Comparison of ENCODE assay signal across 8 cellular contexts in genomic region chr12:8188088-8188487, GRCh38. TPM values are rescaled to one million over a fixed set of nuclear protein-coding genes. Genes with fewer than 3 reads are reported as not detected.
"Had no signal": no experiment of that assay in that cellular context is flagged by ENCODE, and none has a peak within 500 bp of the region (broad histone marks: within the 10 kb centered on the region; RNA-seq: fewer than 3 reads in every experiment).

No MANE protein-coding gene starts in this region.

RNA-seq across cellular contexts. Expression of gene ZNF705A, which starts 31.3 kb away (rescaled TPM):
- total RNA-seq: activated B cell treated with CpG ODN at 0.5 μM for 24 hours; activated CD4-positive, alpha-beta memory T cell treated with anti-CD3 and anti-CD28 coated beads, Interleukin-2, amount 10 ng/mL, durations not matched to agents 7 days and 5 days; activated CD8-positive, alpha-beta memory T cell treated with anti-CD3 and anti-CD28 coated beads, Interleukin-2, amount 10 ng/mL, durations not matched to agents 7 days and 5 days; bronchial epithelial cell; RPMI7951; SJCRH30; T-cell; T-helper 17 cell had no signal

RNA-seq across cellular contexts. Expression of gene FAM90A1, which starts 39.3 kb away (rescaled TPM):
- total RNA-seq: activated B cell treated with CpG ODN at 0.5 μM for 24 hours, bronchial epithelial cell, RPMI7951 had no signal
